Comparison of ENCODE assay signal across 10 cellular contexts in genomic region chr11:8807544-8808225, GRCh38.
DNase-seq lines count a peak whose midpoint lies in the region; ATAC-seq and TF ChIP-seq lines count a peak whose summit lies in the region.
"Had no signal": no experiment of that assay in that cellular context is flagged by ENCODE, and none has a peak within 500 bp of the region (broad histone marks: within the 10 kb centered on the region; RNA-seq: fewer than 3 reads in every experiment).

No MANE protein-coding gene starts in this region.

- DNase-seq in HT1080 (ENCODE audit: low read depth) (peak; percentile 82), dedifferentiated amniotic fluid mesenchymal stem cell (ENCODE audit: extremely low spot score) (peak; percentile 37), lower lobe of right lung (no peak), testis (peak; percentile 72), HPDE6-E6E7 (ENCODE audit: extremely low spot score) (no peak)
- DNase-seq in stimulated activated effector memory CD8-positive, alpha-beta T cell treated with anti-CD3 and anti-CD28 coated beads, Interleukin-12 subunit alpha, Interleukin-12 subunit beta, amount 100 ng/mL, for 72 hours (ENCODE audit: low spot score in 2 of 2): no peak
- DNase-seq: T-helper 1 cell had no signal

- H3K4me1 ChIP-seq in lower lobe of right lung (peaks cover 87% of the 10 kb centered on the region), testis (peaks cover 64% of the 10 kb centered on the region)

- H3K4me3 Mint-ChIP-seq in stimulated activated effector memory CD8-positive, alpha-beta T cell treated with anti-CD3 and anti-CD28 coated beads, Interleukin-12 subunit alpha, Interleukin-12 subunit beta, amount 100 ng/mL, for 72 hours: no peak overlapping the region

- WGBS in testis, 2 donors: 31 to 46% methylated on average over 10 of the region's 10 CpGs

- H3K27me3 ChIP-seq in lower lobe of right lung (ENCODE audit: low read depth) (no peaks in the 10 kb centered on the region), testis (no peaks in the 10 kb centered on the region)

- no peak for TF ChIP-seq POLR2A in testis (IDR thresholded peaks at IDR 0.05)

- H3K9me3 ChIP-seq in lower lobe of right lung (no peaks in the 10 kb centered on the region), testis (no peaks in the 10 kb centered on the region)

- H3K27ac ChIP-seq in lower lobe of right lung: peak overlapping the region; percentile 89
- H3K27ac ChIP-seq in testis: peak overlapping the region; percentile 81 to 90

- no peaks in the 10 kb centered on the region for H3K36me3 Mint-ChIP-seq in stimulated activated effector memory CD8-positive, alpha-beta T cell treated with anti-CD3 and anti-CD28 coated beads, Interleukin-12 subunit alpha, Interleukin-12 subunit beta, amount 100 ng/mL, for 72 hours
- H3K36me3 Mint-ChIP-seq: activated naive CD4-positive, alpha-beta T cell treated with anti-CD3 and anti-CD28 coated beads, Interleukin-2, amount 50 U/mL, for 72 hours had no signal

- H3K4me3 ChIP-seq in lower lobe of right lung (peak overlapping the region; percentile 61), testis (peak overlapping the region in 1 of 2 donors; percentile 69)

- H3K36me3 ChIP-seq in lower lobe of right lung: no peaks in the 10 kb centered on the region
- no peaks in the 10 kb centered on the region for H3K36me3 ChIP-seq in testis (ENCODE audit: low read depth, missing control alignments)

- TF ChIP-seq CTCF in lower lobe of right lung (IDR thresholded peaks at IDR 0.05) (no peak), testis (IDR thresholded peaks at IDR 0.05) (no peak)

- no peaks in the 10 kb centered on the region for H3K9me3 Mint-ChIP-seq in stimulated activated effector memory CD8-positive, alpha-beta T cell treated with anti-CD3 and anti-CD28 coated beads, Interleukin-12 subunit alpha, Interleukin-12 subunit beta, amount 100 ng/mL, for 72 hours
- H3K9me3 Mint-ChIP-seq: activated naive CD4-positive, alpha-beta T cell treated with anti-CD3 and anti-CD28 coated beads, Interleukin-2, amount 50 U/mL, for 72 hours had no signal

- intact Hi-C loops in lower lobe of right lung (cut with DNase I): no loop called here
- intact Hi-C loops in testis (cut with DNase I; ENCODE audit: low total_unique reads): loop anchor here (10.0 kb wide), 1 partner anchor 83 kb away; no protein-coding TSS in a partner anchor

- peak; percentile 2 to 9 for ATAC-seq in lower lobe of right lung
- ATAC-seq in stimulated activated effector memory CD8-positive, alpha-beta T cell treated with anti-CD3 and anti-CD28 coated beads, Interleukin-12 subunit alpha, Interleukin-12 subunit beta, amount 100 ng/mL, for 72 hours: no peak
- no peak for ATAC-seq in HG03342 (IDR thresholded peaks at IDR 0.05; ENCODE audit: unreplicated experiment)
- ATAC-seq in GM19452 (IDR thresholded peaks at IDR 0.05; ENCODE audit: unreplicated experiment): no peak
- ATAC-seq: activated naive CD4-positive, alpha-beta T cell treated with anti-CD3 and anti-CD28 coated beads, Interleukin-2, amount 50 U/mL, for 72 hours had no signal

- H3K27ac Mint-ChIP-seq in stimulated activated effector memory CD8-positive, alpha-beta T cell treated with anti-CD3 and anti-CD28 coated beads, Interleukin-12 subunit alpha, Interleukin-12 subunit beta, amount 100 ng/mL, for 72 hours: no peak overlapping the region

- peaks cover 8% of the 10 kb centered on the region for H3K4me1 Mint-ChIP-seq in stimulated activated effector memory CD8-positive, alpha-beta T cell treated with anti-CD3 and anti-CD28 coated beads, Interleukin-12 subunit alpha, Interleukin-12 subunit beta, amount 100 ng/mL, for 72 hours

Comparison
In these comparisons a context has a peak if more than half of its experiments do, and no peak if none do; other contexts are left out.
1. DNase-seq: peak in HT1080 (single experiment), dedifferentiated amniotic fluid mesenchymal stem cell (single experiment) and testis (single experiment); none in lower lobe of right lung (single experiment), HPDE6-E6E7 (single experiment) and stimulated activated effector memory CD8-positive, alpha-beta T cell treated with anti-CD3 and anti-CD28 coated beads, Interleukin-12 subunit alpha, Interleukin-12 subunit beta, amount 100 ng/mL, for 72 hours (0 of 2).
2. ATAC-seq: peak in lower lobe of right lung (2 of 2); none in stimulated activated effector memory CD8-positive, alpha-beta T cell treated with anti-CD3 and anti-CD28 coated beads, Interleukin-12 subunit alpha, Interleukin-12 subunit beta, amount 100 ng/mL, for 72 hours (single experiment), HG03342 (single experiment) and GM19452 (single experiment).